In the genomic region with DNA sequence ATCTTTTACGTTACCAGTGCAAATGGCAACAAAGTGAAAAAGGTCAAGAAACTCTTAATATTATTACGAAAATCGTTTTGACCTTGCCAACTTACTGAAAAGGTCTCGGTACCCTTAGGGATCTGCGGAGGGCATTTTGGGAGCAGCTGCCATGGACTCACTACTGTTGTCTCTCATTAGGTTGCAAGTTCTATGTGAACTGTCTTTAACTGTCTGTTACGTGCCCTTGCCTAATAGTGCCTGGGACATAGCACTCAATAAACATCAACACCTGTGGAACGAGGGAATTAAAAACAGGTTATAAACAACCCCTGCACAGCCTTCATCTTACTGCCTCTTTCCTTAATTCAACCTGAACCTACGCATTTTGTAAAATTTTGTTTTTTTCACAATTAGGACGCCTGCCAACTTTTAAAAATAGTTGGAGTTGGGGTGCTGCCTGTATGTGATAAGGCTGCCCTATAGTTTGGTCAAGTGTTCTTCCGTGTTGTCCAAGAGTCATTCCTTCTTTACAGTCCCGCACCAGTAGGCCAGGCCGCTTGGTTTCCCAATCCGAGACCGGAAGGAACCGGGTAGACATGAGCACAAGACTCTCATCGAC, we compare ENCODE assay signal across 8 cellular contexts. TPM values are rescaled to one million over a fixed set of nuclear protein-coding genes. Genes with fewer than 3 reads are reported as not detected.
DNase-seq lines count a peak whose midpoint lies in the region; ATAC-seq, FAIRE-seq and TF ChIP-seq lines count a peak whose summit lies in the region.

No MANE protein-coding gene starts in this region.

- no peak for FAIRE-seq in pancreas (lab: Jason Lieb, UNC)

- H3K4me2 ChIP-seq in SK-N-SH, result peak overlapping the region; percentile 88

- peaks cover 4 to 7% of the 10 kb centered on the region in 2 experiments for H3K36me3 ChIP-seq in SK-N-SH (replicated peaks in 1 of 2; ENCODE audit: control insufficient read depth in 1 of 2, insufficient read depth in 2 of 2, low read length in 1 of 2)
- H3K36me3 ChIP-seq in pancreas, result no peaks in the 10 kb centered on the region

- H3K27me3 ChIP-seq in SK-N-SH (ENCODE audit: insufficient read depth), result no peaks in the 10 kb centered on the region
- H3K27me3 ChIP-seq in pancreas, result no peaks in the 10 kb centered on the region

- POLR2A ChIA-PET in SK-N-SH (lab: Yijun Ruan, JAX), result interaction anchor here (0.7 to 1.4 kb wide), 6 partner anchors 16 to 579 kb away, joined by 3 to 6 read pairs (median 3); a partner anchor contains a TSS

- peaks cover 26% of the 10 kb centered on the region for H3F3A ChIP-seq in SK-N-SH (replicated peaks; ENCODE audit: insufficient read depth)

- no peaks in the 10 kb centered on the region for H3K9me3 ChIP-seq in SK-N-SH
- no peaks in the 10 kb centered on the region for H3K9me3 ChIP-seq in pancreas

- no peaks in the 10 kb centered on the region for H3K9me2 ChIP-seq in SK-N-SH

- TF ChIP-seq CTCF in SK-N-SH (IDR thresholded peaks at IDR 0.05), result no peak
- no peak for TF ChIP-seq CTCF in fibroblast of pulmonary artery (IDR thresholded peaks at IDR 0.05; ENCODE audit: low read length, missing control alignments)
- no peak for TF ChIP-seq CTCF in pancreas (IDR thresholded peaks at IDR 0.05)

- intact Hi-C loops in pancreas (cut with DNase I), result no loop called here

- no peak for TF ChIP-seq RAD21 in SK-N-SH (IDR thresholded peaks at IDR 0.05; ENCODE audit: low read length)

- CTCF ChIA-PET in SK-N-SH (lab: Yijun Ruan, JAX), result interaction anchor here (0.7 to 0.9 kb wide), 2 partner anchors 10 to 20 kb away, joined by 3 to 4 read pairs; no protein-coding TSS in a partner anchor

- H4K20me1 ChIP-seq in SK-N-SH (ENCODE audit: insufficient read depth), result peaks cover 28% of the 10 kb centered on the region

- H3K79me2 ChIP-seq in SK-N-SH (ENCODE audit: insufficient read depth), result peaks cover 42% of the 10 kb centered on the region

- TF ChIP-seq EP300 in SK-N-SH (IDR thresholded peaks at IDR 0.05; ENCODE audit: borderline replicate concordance in 1 of 2, low read depth in 1 of 2, low read length in 1 of 2), result no peak

- H3K4me1 ChIP-seq in SK-N-SH (ENCODE audit: control insufficient read depth in 1 of 2, insufficient read depth in 2 of 2, low read depth in 1 of 2, low read length in 1 of 2) (peaks cover 10 to 14% of the 10 kb centered on the region in 2 experiments; a peak in 3 of 4 replicates), pancreas (peaks cover 0 to 29% (median 21%) of the 10 kb centered on the region in 3 donors)

- peak overlapping the region; percentile 91 for H3K9ac ChIP-seq in SK-N-SH

- DNase-seq in NCI-H1105 treated with DMSO at 0.1 percent for 48 hours (lab: John Stamatoyannopoulos, UW), result peak; percentile 23
- DNase-seq in NCI-H1105 (lab: John Stamatoyannopoulos, UW), result no peak
- no peak for DNase-seq in SK-N-SH
- DNase-seq in fibroblast of pulmonary artery (ENCODE audit: low read depth), result no peak
- DNase-seq in pancreas, result no peak
- DNase-seq in NCI-H2227 treated with DMSO at 0.1 percent for 48 hours (lab: John Stamatoyannopoulos, UW), result no peak
- no peak for DNase-seq in NCI-H345 treated with DMSO at 0.1 percent for 48 hours (lab: John Stamatoyannopoulos, UW; ENCODE audit: unreplicated experiment)

- H3K4me3 ChIP-seq in SK-N-SH (ENCODE audit: low read depth in 2 of 2, low read length in 1 of 2) (peak overlapping the region; percentile 87 to 94), fibroblast of pulmonary artery (replicated peaks; ENCODE audit: low read depth, low read length) (peak overlapping the region; percentile 79), pancreas (peak overlapping the region; percentile 61 to 81 (median 74))

- H3K27ac ChIP-seq in SK-N-SH (ENCODE audit: low read depth in 2 of 2, low read length in 1 of 2) (peak overlapping the region; percentile 96 to 100), pancreas (peak overlapping the region; percentile 97 to 100 (median 98))

- 24% methylated on average over 15 of the region's 16 CpGs for WGBS in SK-N-SH (ENCODE audit: low lambda C conversion rate)
- 13 to 16% methylated on average over 16 of the region's 16 CpGs for WGBS in pancreas, 2 donors

- H2AFZ ChIP-seq in SK-N-SH (ENCODE audit: low read depth), result peak overlapping the region; percentile 93

- ATAC-seq in HG02870 (IDR thresholded peaks at IDR 0.05; ENCODE audit: unreplicated experiment) (peak; percentile 28), pancreas (peak in 3 of 4 donors; percentile 32 to 45 (median 33))

TF ChIP-seq in SK-N-SH, 30 proteins besides CTCF, POLR2A, EP300 and RAD21:
- TF ChIP-seq NRF1 (IDR thresholded peaks at IDR 0.05; ENCODE audit: low read depth, low read length) (no peak), SMC3 (IDR thresholded peaks at IDR 0.05; ENCODE audit: low read depth, low read length) (no peak), POLR2AphosphoS5 (IDR thresholded peaks at IDR 0.05; ENCODE audit: low read depth, low read length) (no peak), ELF1 (IDR thresholded peaks at IDR 0.05) (no peak), TAF1 (IDR thresholded peaks at IDR 0.05; ENCODE audit: borderline replicate concordance, low read depth, low read length) (no peak), FOSL2 (IDR thresholded peaks at IDR 0.05; ENCODE audit: borderline replicate concordance, low read depth) (no peak), GABPA (IDR thresholded peaks at IDR 0.05; ENCODE audit: low read depth) (no peak), YY1 (IDR thresholded peaks at IDR 0.05; ENCODE audit: low read depth) (no peak)

RNA-seq across cellular contexts. Expression of a gene that starts 0.5 kb away (rescaled TPM):
- polyA plus RNA-seq in SK-N-SH (2012; rRNA removed) (17.5 and 23.1 TPM in 2 replicates), pancreas (10 to 100 TPM; 39.4 to 56.6 TPM)
- 8.9 and 11.2 TPM in 2 replicates for polyA plus RNA-seq in SK-N-SH (2012; cell fraction: cytosol; rRNA removed)
- polyA plus RNA-seq in SK-N-SH (2012; cell fraction: nucleus; rRNA removed), result 68.4 and 98.6 TPM in 2 replicates
- total RNA-seq in pancreas, result 10 to 100 TPM; 21.1 to 37.3 (median 31.8) TPM
